Comparison of ENCODE assay signal across 20 cellular contexts in the genomic region with DNA sequence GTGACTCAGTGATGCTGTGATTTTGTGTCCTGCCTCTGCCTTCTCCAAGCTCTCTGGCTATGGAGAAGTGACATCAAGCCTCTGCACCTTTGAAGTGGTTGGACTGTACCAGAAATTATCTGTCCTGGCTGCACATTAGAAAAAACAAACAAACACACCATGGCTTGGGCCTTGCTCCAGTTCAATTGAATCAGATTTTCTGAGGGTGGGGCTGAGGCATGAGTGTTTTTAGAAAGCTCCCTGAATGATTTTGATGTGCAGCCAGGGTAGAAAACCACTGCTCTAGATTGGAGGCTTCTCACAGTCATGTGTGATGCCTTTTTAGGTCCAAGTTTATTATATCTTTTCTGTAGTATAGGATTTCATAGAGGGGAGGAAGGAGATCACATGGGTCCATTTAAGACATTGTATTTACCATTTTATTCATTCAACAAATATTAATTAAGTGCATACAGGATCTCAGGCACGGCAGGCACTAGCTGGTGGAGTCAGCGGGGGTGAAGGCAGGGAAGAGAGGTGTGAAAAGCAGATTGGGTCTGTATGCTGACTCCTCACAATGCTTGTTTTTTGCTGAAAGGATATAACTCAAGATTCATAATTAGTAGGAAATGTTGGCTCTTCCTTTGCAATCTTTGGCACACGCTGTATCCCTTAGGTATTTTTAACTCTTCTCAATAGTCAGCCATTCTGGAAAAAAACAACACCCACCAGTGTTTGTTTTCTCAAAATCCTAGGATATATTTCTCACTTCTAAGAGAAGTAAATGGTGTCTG. TPM values are rescaled to one million over a fixed set of nuclear protein-coding genes. Genes with fewer than 3 reads are reported as not detected.
DNase-seq lines count a peak whose midpoint lies in the region; FAIRE-seq and TF ChIP-seq lines count a peak whose summit lies in the region.
"Had no signal": no experiment of that assay in that cellular context is flagged by ENCODE, and none has a peak within 500 bp of the region (broad histone marks: within the 10 kb centered on the region; RNA-seq: fewer than 3 reads in every experiment).

No MANE protein-coding gene starts in this region.

- no peaks in the 10 kb centered on the region for H3K36me3 ChIP-seq in left ventricle myocardium inferior
- H3K36me3 ChIP-seq: spleen had no signal

- intact Hi-C loops in left ventricle myocardium inferior (cut with micrococcal nuclease) = no loop called here

- no peak for FAIRE-seq in GM12892 (lab: Jason Lieb, UNC)
- FAIRE-seq: G401.6, urothelium cell line had no signal

- H3K9me3 ChIP-seq in left ventricle myocardium inferior (replicated peaks) = no peaks in the 10 kb centered on the region
- H3K9me3 ChIP-seq: spleen had no signal

- TF ChIP-seq CTCF in astrocyte of the spinal cord (IDR thresholded peaks at IDR 0.05; ENCODE audit: low read depth, low read length) (no peak), left ventricle myocardium inferior (IDR thresholded peaks at IDR 0.05; ENCODE audit: borderline replicate concordance) (no peak)

- no peak overlapping the region for H3K4me3 ChIP-seq in astrocyte of the spinal cord (ENCODE audit: low read depth, low read length)
- no peak overlapping the region for H3K4me3 ChIP-seq in left ventricle myocardium inferior
- H3K4me3 ChIP-seq: spleen had no signal

- H3K4me1 ChIP-seq in left ventricle myocardium inferior = peaks cover 23% of the 10 kb centered on the region
- H3K4me1 ChIP-seq: parathyroid adenoma, spleen had no signal

- in situ Hi-C loops in astrocyte of the spinal cord (cut with HindIII; ENCODE audit: low sequenced_read_pairs) = no loop called here

- peak overlapping the region; percentile 44 for H3K27ac ChIP-seq in left ventricle myocardium inferior (replicated peaks)
- H3K27ac ChIP-seq: parathyroid adenoma, spleen had no signal

- H3K27me3 ChIP-seq in left ventricle myocardium inferior (ENCODE audit: low read depth) = no peaks in the 10 kb centered on the region
- H3K27me3 ChIP-seq: spleen had no signal

- TF ChIP-seq POLR2A in GM12892 (IDR thresholded peaks at IDR 0.05; ENCODE audit: low read depth, low read length) = no peak

- DNase-seq in AG20443 (ENCODE audit: low spot score) (peak; percentile 31), NCI-H2029 treated with DMSO at 0.1 percent for 48 hours (lab: John Stamatoyannopoulos, UW) (peak; percentile 52), astrocyte of the spinal cord (ENCODE audit: low read depth, low spot score) (peak; percentile 40), left ventricle myocardium inferior (no peak), activated gamma-delta T cell treated with Interleukin-2 at 50 U/mL for 16 hours (no peak), GDM1 (lab: John Stamatoyannopoulos, UW) (no peak), GM12892 (ENCODE audit: insufficient read length) (no peak)
- DNase-seq in activated CD4-positive, alpha-beta T cell treated with anti-CD3 and anti-CD28 coated beads, Interleukin-2, amount 50 U/mL, for 1 hour = no peak
- DNase-seq: activated CD4-positive, alpha-beta T cell treated with anti-CD3 and anti-CD28 coated beads, Interleukin-2, amount 50 U/mL, for 4 hours; activated T-cell treated with anti-CD3 and anti-CD28 coated beads, Interleukin-2, amount 50 U/mL, for 4 hours; CD8-positive, alpha-beta memory T cell; erythroblast; kidney glomerular epithelial cell; NCI-H2227 treated with DMSO at 0.1 percent for 48 hours; spleen; stimulated activated naive CD8-positive, alpha-beta T cell treated with anti-CD3 and anti-CD28 coated beads, Interleukin-15, Interleukin-2, amounts not matched to agents 100 U/mL and 50 U/mL, for 24 hours had no signal

RNA-seq across cellular contexts. Expression of a gene that starts 7.2 kb away (rescaled TPM):
- not detected for total RNA-seq in left ventricle myocardium inferior
- 0.08 TPM for polyA plus RNA-seq in GM12892 (2012; ENCODE audit: missing spikeins)
- total RNA-seq: activated T-cell treated with anti-CD3 and anti-CD28 coated beads, Interleukin-2, amount 50 U/mL, for 4 hours; CD8-positive, alpha-beta memory T cell; chondrocyte; spleen had no signal
- polyA plus RNA-seq: CD8-positive, alpha-beta memory T cell; spleen had no signal

Comparison
In these comparisons a context has a peak if more than half of its experiments do, and no peak if none do; other contexts are left out.
1. DNase-seq: peak in AG20443 (single experiment), NCI-H2029 treated with DMSO at 0.1 percent for 48 hours (single experiment) and astrocyte of the spinal cord (single experiment); none in left ventricle myocardium inferior (single experiment), activated CD4-positive, alpha-beta T cell treated with anti-CD3 and anti-CD28 coated beads, Interleukin-2, amount 50 U/mL, for 1 hour (single experiment), activated gamma-delta T cell treated with Interleukin-2 at 50 U/mL for 16 hours (single experiment), GDM1 (single experiment) and GM12892 (single experiment).